In the genomic region with DNA sequence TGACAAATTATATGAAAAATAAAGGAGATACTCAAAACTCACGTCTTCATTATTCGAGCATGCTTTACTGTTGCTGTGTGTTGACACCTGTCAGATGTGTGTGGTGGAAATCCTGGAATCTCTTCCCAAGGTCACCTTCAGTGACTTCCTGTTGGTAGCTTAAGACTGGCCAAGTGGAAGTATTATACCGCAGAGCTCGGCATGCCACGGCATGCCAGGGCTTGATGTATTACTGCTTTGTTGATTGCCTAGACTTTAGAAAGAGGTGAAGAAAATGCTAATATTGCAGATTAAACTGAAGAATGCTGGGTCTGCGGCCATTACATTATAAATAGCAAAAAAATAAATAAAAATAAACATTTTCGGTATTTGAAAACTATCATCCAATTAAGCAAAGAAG, we compare ENCODE assay signal across 23 cellular contexts. TPM values are rescaled to one million over a fixed set of nuclear protein-coding genes. Genes with fewer than 3 reads are reported as not detected.
A peak's percentile ranks its signal among the peaks of the same experiment; 100 is the strongest.
DNase-seq lines count a peak whose midpoint lies in the region; ATAC-seq and TF ChIP-seq lines count a peak whose summit lies in the region.
"Had no signal": no experiment of that assay in that cellular context is flagged by ENCODE, and none has a peak within 500 bp of the region (broad histone marks: within the 10 kb centered on the region; RNA-seq: fewer than 3 reads in every experiment).

No MANE protein-coding gene starts in this region.

- intact Hi-C loops in posterior cingulate gyrus (cut with DNase I), result no loop called here

- H4K91ac ChIP-seq in neuronal stem cell (ENCODE audit: low read depth, low read length, poor library complexity), result no peak overlapping the region

- H2AFZ ChIP-seq in neuronal stem cell (ENCODE audit: low read length), result no peak overlapping the region

- no CpG with 5 or more reads among the region's 7 CpGs for WGBS in neuronal stem cell (ENCODE audit: extremely low coverage in 2 of 2, insufficient read length in 2 of 2, insufficient replicate concordance in 1 of 2), 2 donors

- H3K4me2 ChIP-seq in neuronal stem cell (ENCODE audit: insufficient read depth, low read length, poor library complexity, severe bottlenecking), result no peak overlapping the region

- H3K4me3 ChIP-seq in neuronal stem cell (ENCODE audit: low read length in 2 of 2), result no peak overlapping the region
- H3K4me3 ChIP-seq: MG63, SK-N-MC had no signal

- H3K27me3 ChIP-seq in foreskin keratinocyte (no peaks in the 10 kb centered on the region), neuronal stem cell (ENCODE audit: control insufficient read depth in 3 of 3, insufficient read depth in 3 of 3, low read depth in 1 of 3, low read length in 3 of 3) (peaks cover 0 to 10% (median 0%) of the 10 kb centered on the region in 3 experiments)
- H3K27me3 ChIP-seq: MG63 had no signal

- H3K9me3 ChIP-seq in neuronal stem cell (replicated peaks in 1 of 2; ENCODE audit: control insufficient read depth in 2 of 2, insufficient read depth in 1 of 2, low read depth in 1 of 2, low read length in 2 of 2), result no peaks in the 10 kb centered on the region
- H3K9me3 ChIP-seq: MG63 had no signal

- no peak overlapping the region for H2AK5ac ChIP-seq in neuronal stem cell (ENCODE audit: low read depth, low read length)

- H4K8ac ChIP-seq in neuronal stem cell (ENCODE audit: low read depth, low read length), result no peak overlapping the region

- H3K23ac ChIP-seq in neuronal stem cell (ENCODE audit: low read depth, low read length, poor library complexity), result no peak overlapping the region

- H3K4ac ChIP-seq in neuronal stem cell (ENCODE audit: low read length), result no peak overlapping the region

- H2BK15ac ChIP-seq in neuronal stem cell (ENCODE audit: low read length), result no peak overlapping the region

- DNase-seq in DMS153 (lab: John Stamatoyannopoulos, UW) (peak; percentile 46), HPDE6-E6E7 (ENCODE audit: extremely low spot score) (peak; percentile 60), SW480 (ENCODE audit: low spot score) (peak; percentile 2), foreskin keratinocyte (peak in 1 of 2 donors; percentile 47), neuronal stem cell (ENCODE audit: low spot score) (no peak), posterior cingulate gyrus (no peak), middle frontal gyrus (ENCODE audit: extremely low spot score, low spot score) (no peak)
- DNase-seq: CD4-positive, CD25-positive, alpha-beta regulatory T cell; EL; GF-D8; Kasumi-1; MG63; NCI-H1436; NCI-H187 treated with DMSO at 0.1 percent for 48 hours; NCI-H2107; PC-3; SHP77 treated with DMSO at 0.1 percent for 48 hours; SW 1271; T-helper 2 cell had no signal

- peaks cover 7% of the 10 kb centered on the region for H3K4me1 ChIP-seq in foreskin keratinocyte
- no peaks in the 10 kb centered on the region for H3K4me1 ChIP-seq in neuronal stem cell (ENCODE audit: control insufficient read depth in 2 of 2, insufficient read depth in 1 of 2, low read depth in 1 of 2, low read length in 2 of 2)

- no peak overlapping the region for H2BK12ac ChIP-seq in neuronal stem cell (ENCODE audit: low read length)

- no peak overlapping the region for H3K18ac ChIP-seq in neuronal stem cell (ENCODE audit: low read length)

- H2BK5ac ChIP-seq in neuronal stem cell (ENCODE audit: low read length), result no peak overlapping the region

- H2BK120ac ChIP-seq in neuronal stem cell (ENCODE audit: low read depth, low read length), result no peak overlapping the region

- H3K27ac ChIP-seq in foreskin keratinocyte (no peak overlapping the region), neuronal stem cell (replicated peaks; ENCODE audit: low read length) (no peak overlapping the region)
- H3K27ac ChIP-seq: SK-N-MC had no signal

- H3K14ac ChIP-seq in neuronal stem cell (ENCODE audit: low read length), result no peak overlapping the region

- no peak for TF ChIP-seq CTCF in foreskin keratinocyte (conservative IDR thresholded peaks at IDR 0.05)

- ATAC-seq in foreskin keratinocyte, result peak; percentile 45
- ATAC-seq: PC-3 had no signal

- no peak overlapping the region for H3K9ac ChIP-seq in neuronal stem cell (ENCODE audit: low read depth, low read length, poor library complexity)

- no peaks in the 10 kb centered on the region for H3K36me3 ChIP-seq in neuronal stem cell (replicated peaks in 1 of 2; ENCODE audit: control insufficient read depth in 2 of 2, insufficient read depth in 2 of 2, low read length in 2 of 2)
- H3K36me3 ChIP-seq: MG63 had no signal

- no peaks in the 10 kb centered on the region for H3K79me1 ChIP-seq in neuronal stem cell (ENCODE audit: low read depth, low read length)

RNA-seq across cellular contexts. Expression of a gene that starts 4.6 kb away (rescaled TPM):
- 0.74 and 0.85 TPM in 2 replicates for total RNA-seq in foreskin keratinocyte
- polyA plus RNA-seq in foreskin keratinocyte, result 0.57 and 0.71 TPM in 2 replicates
- 0.08 TPM for polyA plus RNA-seq in neuronal stem cell (2013, experiment 1 of 2)
- 0.06 TPM for polyA plus RNA-seq in neuronal stem cell (2013, experiment 2 of 2)
- total RNA-seq: RPMI7951 had no signal

RNA-seq across cellular contexts. Expression of a gene that starts 29.1 kb away (rescaled TPM):
- total RNA-seq in foreskin keratinocyte, result 31.8 and 39.0 TPM in 2 replicates
- 41.6 and 42.5 TPM in 2 replicates for polyA plus RNA-seq in foreskin keratinocyte
- 19.4 TPM for polyA plus RNA-seq in neuronal stem cell (2013, experiment 1 of 2)
- polyA plus RNA-seq in neuronal stem cell (2013, experiment 2 of 2), result 20.0 TPM

RNA-seq across cellular contexts. Expression of a gene that starts 30.0 kb away (rescaled TPM):
- 1.3 and 3.0 TPM in 2 replicates for total RNA-seq in foreskin keratinocyte
- polyA plus RNA-seq in foreskin keratinocyte, result 0.58 and 0.93 TPM in 2 replicates
- 0.15 TPM for polyA plus RNA-seq in neuronal stem cell (2013, experiment 1 of 2)
- polyA plus RNA-seq in neuronal stem cell (2013, experiment 2 of 2), result 0.11 TPM
- total RNA-seq: PC-3, RPMI7951 had no signal

RNA-seq across cellular contexts. Expression of a gene that starts 40.1 kb away (rescaled TPM):
- total RNA-seq in foreskin keratinocyte, result not detected in 2 replicates
- not detected in 2 replicates for polyA plus RNA-seq in foreskin keratinocyte
- not detected for polyA plus RNA-seq in neuronal stem cell (2013, experiment 1 of 2)
- not detected for polyA plus RNA-seq in neuronal stem cell (2013, experiment 2 of 2)
- total RNA-seq: A673; CD4-positive, CD25-positive, alpha-beta regulatory T cell; PC-3; RPMI7951 had no signal
- polyA plus RNA-seq: BJ; CD4-positive, CD25-positive, alpha-beta regulatory T cell had no signal

RNA-seq across cellular contexts. Expression of a gene that starts 53.5 kb away (rescaled TPM):
- 0.07 and 0.48 TPM in 2 replicates for total RNA-seq in foreskin keratinocyte
- 0.10 and 0.12 TPM in 2 replicates for polyA plus RNA-seq in foreskin keratinocyte
- 3.8 TPM for polyA plus RNA-seq in neuronal stem cell (2013, experiment 1 of 2)
- polyA plus RNA-seq in neuronal stem cell (2013, experiment 2 of 2), result 4.3 TPM
- total RNA-seq: CD4-positive, CD25-positive, alpha-beta regulatory T cell; PC-3 had no signal
- polyA plus RNA-seq: CD4-positive, CD25-positive, alpha-beta regulatory T cell had no signal

Comparison
In these comparisons a context has a peak if more than half of its experiments do, and no peak if none do; other contexts are left out.
1. DNase-seq: peak in DMS153 (single experiment), HPDE6-E6E7 (single experiment) and SW480 (single experiment); none in neuronal stem cell (single experiment), posterior cingulate gyrus (0 of 10) and middle frontal gyrus (single experiment).